Comparison of ENCODE assay signal across 8 cellular contexts in the genomic region with DNA sequence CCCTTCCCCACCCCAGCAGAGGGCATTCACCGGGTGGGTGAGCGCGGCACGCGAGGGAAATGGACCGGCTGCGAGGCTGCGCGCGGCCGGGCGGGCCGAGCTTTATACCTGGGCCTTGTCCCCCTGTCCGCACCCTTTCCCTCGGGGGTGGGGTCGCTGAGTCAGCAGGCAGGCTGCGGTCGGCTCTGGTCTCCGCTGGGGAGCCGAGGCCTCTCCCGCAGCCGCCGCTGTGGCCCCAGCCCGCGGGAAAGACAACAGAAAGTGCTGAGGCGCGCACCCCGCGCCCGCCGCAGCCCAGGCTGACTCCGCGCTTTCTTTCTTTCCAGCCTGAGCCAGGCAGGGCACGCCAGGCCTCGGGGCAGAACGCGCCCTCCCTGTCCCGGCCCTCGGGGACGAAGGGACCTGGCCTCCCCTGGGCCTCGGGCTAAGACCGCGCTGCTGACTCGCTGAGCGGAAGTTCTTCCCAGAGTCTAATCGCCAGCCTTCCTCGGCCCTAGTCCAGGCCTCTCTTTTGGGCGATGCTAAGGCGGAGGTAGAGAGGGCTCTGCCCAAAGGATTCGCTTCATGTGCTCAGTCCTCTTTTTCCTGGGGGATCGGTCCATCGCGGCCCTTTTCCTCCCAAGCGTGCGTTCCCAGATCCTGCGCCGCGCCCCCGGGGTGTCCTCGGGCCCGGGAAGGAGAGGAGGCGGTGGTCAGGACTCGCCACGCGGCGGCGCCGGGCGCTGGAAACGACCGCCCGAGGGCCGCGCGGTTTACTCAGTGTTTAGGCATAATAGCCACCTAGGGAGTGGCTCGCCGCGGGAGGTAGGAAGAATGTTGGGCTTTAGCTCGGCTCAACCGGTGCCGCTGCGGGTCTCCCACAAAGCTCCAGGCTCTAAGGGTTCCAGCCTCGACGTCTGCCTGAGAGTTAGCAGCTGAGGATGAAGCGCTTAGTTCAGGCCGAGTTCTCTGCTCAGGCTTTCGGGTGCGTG. TPM values are rescaled to one million over a fixed set of nuclear protein-coding genes. Genes with fewer than 3 reads are reported as not detected.
DNase-seq lines count a peak whose midpoint lies in the region; ATAC-seq, FAIRE-seq and TF ChIP-seq lines count a peak whose summit lies in the region.

A gene with protein sequence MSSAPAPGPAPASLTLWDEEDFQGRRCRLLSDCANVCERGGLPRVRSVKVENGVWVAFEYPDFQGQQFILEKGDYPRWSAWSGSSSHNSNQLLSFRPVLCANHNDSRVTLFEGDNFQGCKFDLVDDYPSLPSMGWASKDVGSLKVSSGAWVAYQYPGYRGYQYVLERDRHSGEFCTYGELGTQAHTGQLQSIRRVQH (minus strand): TSS at position 78 of the 971 bp plus-strand sequence. CDS start 246 bp downstream, outside the sequence.

- H3K14ac ChIP-seq in H1 (ENCODE audit: insufficient read length) (no peak within 1 kb of the TSS), trophoblast cell (ENCODE audit: low read length) (no peak within 1 kb of the TSS)

- H2BK12ac ChIP-seq in H1 (ENCODE audit: low read depth, low read length) (peak within 1 kb of the TSS; percentile 90; the same call in 1 of the 2 replicates), trophoblast cell (ENCODE audit: low read length) (no peak within 1 kb of the TSS)

- CTCF ChIA-PET in H1 (lab: Charles Lee; ENCODE audit: partially characterized antibody), result interaction anchor here (0.9 to 19.5 kb wide), 21 partner anchors 13 to 136 kb away, joined by 3 to 284 read pairs (median 4); a partner anchor contains a TSS

- H3K4ac ChIP-seq in H1 (replicated peaks; ENCODE audit: insufficient read length, low read depth, low read length), result no peak within 1 kb of the TSS
- H3K4ac ChIP-seq in trophoblast cell (ENCODE audit: low read depth, low read length), result no peak within 1 kb of the TSS

- H3K27me3 ChIP-seq in H1 (replicated peaks in 1 of 4; ENCODE audit: control insufficient read depth in 3 of 4, extremely low read depth in 1 of 4, insufficient read depth in 3 of 4, low read length in 3 of 4) (peaks cover 98 to 100% (median 100%) of the 10 kb centered on the region in 4 experiments), trophoblast cell (ENCODE audit: insufficient read depth, low read length) (peaks cover 71% of the 10 kb centered on the region)

- no peak within 1 kb of the TSS for H4K12ac ChIP-seq in trophoblast cell (ENCODE audit: low read depth, low read length)

- peaks cover 2% of the 10 kb centered on the region; the same call in 1 of the 2 replicates for H3K23me2 ChIP-seq in H1 (ENCODE audit: low read depth, low read length)

- H3K79me2 ChIP-seq in H1 (ENCODE audit: control insufficient read depth in 1 of 2, insufficient read depth in 2 of 2, low read length in 2 of 2) (no peaks in the 10 kb centered on the region), trophoblast cell (ENCODE audit: control insufficient read depth, insufficient read depth, low read length, poor library complexity) (no peaks in the 10 kb centered on the region)

- H2BK15ac ChIP-seq in H1 (ENCODE audit: low read length), result peak within 1 kb of the TSS; percentile 61; the same call in 1 of the 2 replicates

- H3K18ac ChIP-seq in H1 (ENCODE audit: extremely low read depth, low read length) (peak within 1 kb of the TSS; percentile 87), trophoblast cell (ENCODE audit: low read length) (no peak within 1 kb of the TSS)

- H2AK5ac ChIP-seq in H1 (ENCODE audit: low read depth, low read length) (no peak within 1 kb of the TSS), trophoblast cell (ENCODE audit: low read length) (no peak within 1 kb of the TSS)

- DNase-seq in DMS153 treated with DMSO at 0.1 percent for 48 hours (lab: John Stamatoyannopoulos, UW; ENCODE audit: unreplicated experiment), result peak; percentile 69
- peak; percentile 36 for DNase-seq in NCI-H1105 (lab: John Stamatoyannopoulos, UW)
- peak in 1 of 2 experiments; percentile 64 for DNase-seq in H1 (ENCODE audit: low read depth in 1 of 2, low spot score in 2 of 2)
- peak; percentile 30 to 58 for DNase-seq in trophoblast cell
- DNase-seq in NCI-H2029 treated with DMSO at 0.1 percent for 48 hours (lab: John Stamatoyannopoulos, UW), result no peak
- no peak for DNase-seq in dedifferentiated amniotic fluid mesenchymal stem cell (ENCODE audit: extremely low spot score)

- H3K4me3 ChIP-seq in H1 (ENCODE audit: extremely low read depth in 1 of 4, insufficient read depth in 2 of 4, low read depth in 3 of 4, low read length in 4 of 4) (peak within 1 kb of the TSS in 3 of 4 experiments; percentile 8 to 42 (median 26); a peak in 5 of 8 replicates), trophoblast cell (ENCODE audit: low read depth, low read length) (no peak within 1 kb of the TSS)

- no peak within 1 kb of the TSS for H3K23ac ChIP-seq in H1 (ENCODE audit: insufficient read length)
- H3K23ac ChIP-seq in trophoblast cell (ENCODE audit: low read length), result no peak within 1 kb of the TSS

- H2BK120ac ChIP-seq in H1 (replicated peaks; ENCODE audit: low read depth, low read length) (no peak within 1 kb of the TSS), trophoblast cell (ENCODE audit: insufficient read depth, low read length, poor library complexity) (no peak within 1 kb of the TSS)

- FAIRE-seq in H1 (lab: Jason Lieb, UNC), result no peak

- no peak for TF ChIP-seq EP300 in H1 (IDR thresholded peaks at IDR 0.05; ENCODE audit: borderline replicate concordance in 1 of 2, low read depth in 2 of 2, low read length in 2 of 2)

- no peak within 1 kb of the TSS for H2BK20ac ChIP-seq in H1 (ENCODE audit: low read length)

- TF ChIP-seq CTCF in H1 (IDR thresholded peaks at IDR 0.05; ENCODE audit: control extremely low read depth in 1 of 3, insufficient read depth in 1 of 3, low read depth in 1 of 3, low read length in 3 of 3), result no peak

- H2AFZ ChIP-seq in H1 (ENCODE audit: low read length) (no peak within 1 kb of the TSS), trophoblast cell (ENCODE audit: insufficient read depth, low read length, poor library complexity) (no peak within 1 kb of the TSS)

- H4K20me1 ChIP-seq in H1 (replicated peaks in 1 of 2; ENCODE audit: control insufficient read depth in 1 of 2, insufficient read depth in 2 of 2, low read length in 2 of 2), result peaks cover 32 to 37% of the 10 kb centered on the region in 2 experiments

- H3K27ac ChIP-seq in H1 (ENCODE audit: low read depth, low read length) (no peak within 1 kb of the TSS), trophoblast cell (ENCODE audit: low read depth, low read length) (no peak within 1 kb of the TSS)

- TF ChIP-seq POLR2A in H1 (IDR thresholded peaks at IDR 0.05; ENCODE audit: control extremely low read depth in 1 of 2, low read depth in 2 of 2, low read length in 2 of 2), result no peak

- no peaks in the 10 kb centered on the region for H3K9me3 ChIP-seq in H1 (ENCODE audit: insufficient read depth in 2 of 2, low read depth in 1 of 2, low read length in 1 of 2)
- peaks cover 18% of the 10 kb centered on the region for H3K9me3 ChIP-seq in trophoblast cell (ENCODE audit: insufficient read depth, low read depth, low read length)

- no peak within 1 kb of the TSS for H3K9ac ChIP-seq in H1 (replicated peaks in 1 of 4; ENCODE audit: extremely low read depth in 1 of 4, low read depth in 3 of 4, low read length in 3 of 4)
- no peak within 1 kb of the TSS for H3K9ac ChIP-seq in trophoblast cell (ENCODE audit: low read length)

- H3K36me3 ChIP-seq in H1 (ENCODE audit: control insufficient read depth in 2 of 4, insufficient read depth in 4 of 4, low read length in 3 of 4) (peaks cover 0 to 6% (median 0%) of the 10 kb centered on the region in 4 experiments; a peak in 1 of 8 replicates), trophoblast cell (ENCODE audit: control insufficient read depth in 1 of 2, insufficient read depth in 2 of 2, low read length in 2 of 2) (no peaks in the 10 kb centered on the region)

- no peaks in the 10 kb centered on the region for H3K79me1 ChIP-seq in H1 (ENCODE audit: low read depth, low read length)
- H3K79me1 ChIP-seq in trophoblast cell (ENCODE audit: low read length), result no peaks in the 10 kb centered on the region

- H4K91ac ChIP-seq in H1 (replicated peaks; ENCODE audit: insufficient read length, low read length) (no peak within 1 kb of the TSS), trophoblast cell (ENCODE audit: low read depth, low read length) (no peak within 1 kb of the TSS)

- no peak within 1 kb of the TSS for H3K56ac ChIP-seq in H1 (replicated peaks; ENCODE audit: insufficient read length, low read depth, low read length)

- H4K8ac ChIP-seq in H1 (ENCODE audit: extremely low read depth, insufficient read depth, low read length) (peak within 1 kb of the TSS; percentile 83), trophoblast cell (ENCODE audit: low read depth, low read length) (no peak within 1 kb of the TSS)

- peak within 1 kb of the TSS; percentile 59 to 64 for H3K4me2 ChIP-seq in H1 (ENCODE audit: insufficient read depth in 1 of 2, low read depth in 2 of 2, low read length in 2 of 2)
- H3K4me2 ChIP-seq in trophoblast cell (ENCODE audit: low read length), result peak within 1 kb of the TSS; percentile 60

- H4K5ac ChIP-seq in H1 (ENCODE audit: insufficient read length, low read depth, low read length), result no peak within 1 kb of the TSS

- TF ChIP-seq RAD21 in H1 (IDR thresholded peaks at IDR 0.05 in 1 of 2, conservative IDR thresholded peaks at IDR 0.05 in 1 of 2; ENCODE audit: low read depth in 2 of 2, low read length in 2 of 2), result no peak

- ATAC-seq in HG02798 (IDR thresholded peaks at IDR 0.05; ENCODE audit: poor library complexity, unreplicated experiment), result no peak
- ATAC-seq in GM18502 (IDR thresholded peaks at IDR 0.05; ENCODE audit: poor library complexity, unreplicated experiment), result no peak

- POLR2A ChIA-PET in H1 (lab: Charles Lee; ENCODE audit: partially characterized antibody), result interaction anchor here (1.3 to 1.9 kb wide), 4 partner anchors 9 to 113 kb away, joined by 3 to 7 read pairs (median 4); a partner anchor contains a TSS

- H3K4me1 ChIP-seq in H1 (replicated peaks in 1 of 4; ENCODE audit: control insufficient read depth in 3 of 4, insufficient read depth in 4 of 4, low read length in 3 of 4), result peaks cover 0 to 23% (median 8%) of the 10 kb centered on the region in 4 experiments; a peak in 6 of 7 replicates
- H3K4me1 ChIP-seq in trophoblast cell (ENCODE audit: control insufficient read depth in 1 of 2, insufficient read depth in 2 of 2, low read length in 2 of 2), result peaks cover 9 to 16% of the 10 kb centered on the region in 2 experiments

- H2BK5ac ChIP-seq in H1 (ENCODE audit: low read depth, low read length) (no peak within 1 kb of the TSS), trophoblast cell (ENCODE audit: low read depth, low read length, poor library complexity) (no peak within 1 kb of the TSS)

- 5% methylated on average over 71 of the region's 88 CpGs; no CpG with 5 or more reads in 1 of the 2 experiments for WGBS in H1 (ENCODE audit: extremely low coverage in 1 of 2, insufficient coverage in 1 of 2, insufficient read length in 1 of 2, insufficient replicate concordance in 2 of 2, low coverage in 1 of 2, low lambda C conversion rate in 2 of 2, missing lambda C conversion rate in 1 of 2), 2 experiments
- no CpG with 5 or more reads among the region's 88 CpGs for WGBS in trophoblast cell (ENCODE audit: extremely low coverage, insufficient coverage, insufficient read length)

RNA-seq across cellular contexts. Expression of the gene that starts here (rescaled TPM):
- not detected in 2 replicates for total RNA-seq in H1 (2021; fragmentation: NEBNext Ultra II Directional; extraction: Animal tissue kit (Norgen Biotek cat#: 25700))
- not detected in 2 replicates for polyA plus RNA-seq in H1 (2011; rRNA removed)
- not detected for polyA plus RNA-seq in H1 (2011; cell fraction: cytosol; rRNA removed)
- polyA plus RNA-seq in H1 (2011; cell fraction: nucleus; rRNA removed), result not detected
- not detected in 4 replicates for polyA plus RNA-seq in H1 (2012, experiment 1 of 2)
- polyA plus RNA-seq in H1 (2012, experiment 2 of 2), result not detected
- polyA plus RNA-seq in H1 (2013, experiment 1 of 2), result not detected
- polyA plus RNA-seq in H1 (2013, experiment 2 of 2), result not detected
- polyA minus RNA-seq in H1 (2011; rRNA and poly(A)+ RNA removed), result not detected in 2 replicates
- polyA minus RNA-seq in H1 (2011; cell fraction: cytosol; rRNA and poly(A)+ RNA removed), result not detected
- not detected for polyA minus RNA-seq in H1 (2011; cell fraction: nucleus; rRNA and poly(A)+ RNA removed)
- 0.15 and 0.21 TPM in 2 replicates for polyA plus RNA-seq in trophoblast cell (2013)

Comparison
In these comparisons a context has a peak if more than half of its experiments do, and no peak if none do; other contexts are left out.
1. DNase-seq: peak in DMS153 treated with DMSO at 0.1 percent for 48 hours (single experiment), NCI-H1105 (single experiment) and trophoblast cell (2 of 2); none in NCI-H2029 treated with DMSO at 0.1 percent for 48 hours (single experiment) and dedifferentiated amniotic fluid mesenchymal stem cell (single experiment).